22 cellular contexts compared by ENCODE assay signal in genomic region chr5:66151491-66151890, GRCh38. TPM values are rescaled to one million over a fixed set of nuclear protein-coding genes. Genes with fewer than 3 reads are reported as not detected.
DNase-seq lines count a peak whose midpoint lies in the region; ATAC-seq and TF ChIP-seq lines count a peak whose summit lies in the region.
"Had no signal": no experiment of that assay in that cellular context is flagged by ENCODE, and none has a peak within 500 bp of the region (broad histone marks: within the 10 kb centered on the region; RNA-seq: fewer than 3 reads in every experiment).

No MANE protein-coding gene starts in this region.

- no peaks in the 10 kb centered on the region for H3K23me2 ChIP-seq in H9 (ENCODE audit: insufficient read length, low read depth, low read length, poor library complexity, severe bottlenecking)

- no peak overlapping the region for H2AK5ac ChIP-seq in H9 (ENCODE audit: insufficient read length, low read length)

- no peak overlapping the region for H2BK12ac ChIP-seq in H9 (ENCODE audit: insufficient read length, low read depth, low read length)

- H3K27ac Mint-ChIP-seq in activated T-cell treated with anti-CD3 and anti-CD28 coated beads, Interleukin-2, amount 50 U/mL, for 72 hours, result peak overlapping the region; percentile 74
- H3K27ac Mint-ChIP-seq in H9 (peak overlapping the region; percentile 5 to 70 (median 14); a peak in 3 of 7 replicates), nephron progenitor cell (no peak overlapping the region)
- H3K27ac Mint-ChIP-seq in activated CD8-positive, alpha-beta T cell treated with anti-CD3 and anti-CD28 coated beads, Interleukin-2, amount 10 ng/mL, durations not matched to agents 7 days and 5 days, result no peak overlapping the region
- H3K27ac Mint-ChIP-seq: CD4-positive, alpha-beta T cell had no signal

- H2BK120ac ChIP-seq in H9 (ENCODE audit: low read depth, low read length, poor library complexity, severe bottlenecking), result no peak overlapping the region

- no peak overlapping the region for H3K4ac ChIP-seq in H9 (ENCODE audit: low read depth, low read length)

- H3K36me3 ChIP-seq in adrenal gland (replicated peaks in 1 of 2), result no peaks in the 10 kb centered on the region

- TF ChIP-seq CTCF in H9 (conservative IDR thresholded peaks at IDR 0.05), result no peak
- no peak for TF ChIP-seq CTCF in adrenal gland (IDR thresholded peaks at IDR 0.05)
- no peak for TF ChIP-seq CTCF in nephron progenitor cell (IDR thresholded peaks at IDR 0.05)

- no peaks in the 10 kb centered on the region for H3K4me1 ChIP-seq in H9 (ENCODE audit: insufficient read depth, low read length)
- peaks cover 4 to 43% of the 10 kb centered on the region in 2 donors for H3K4me1 ChIP-seq in adrenal gland (replicated peaks in 1 of 2)

- POLR2A ChIA-PET in activated CD8-positive, alpha-beta T cell treated with anti-CD3 and anti-CD28 coated beads, Interleukin-2, amount 10 ng/mL, durations not matched to agents 7 days and 5 days (lab: Charles Lee), result interaction anchor here (1.2 kb wide), 1 partner anchor 13 kb away, joined by 3 read pairs; no protein-coding TSS in a partner anchor

- no peak overlapping the region for H3K23ac ChIP-seq in H9 (ENCODE audit: insufficient read length, low read depth, low read length)

- H4K20me1 ChIP-seq in H9 (ENCODE audit: control insufficient read depth, insufficient read depth, insufficient read length), result no peaks in the 10 kb centered on the region

- H3K79me1 ChIP-seq in H9 (ENCODE audit: insufficient read depth, low read depth, low read length, poor library complexity, severe bottlenecking), result no peaks in the 10 kb centered on the region

- no peak overlapping the region for H2BK15ac ChIP-seq in H9 (ENCODE audit: low read depth, low read length)

- no peak for DNase-seq in activated T-cell treated with anti-CD3 and anti-CD28 coated beads, Interleukin-2, amount 50 U/mL, for 72 hours
- DNase-seq in activated T-cell treated with anti-CD3 and anti-CD28 coated beads, Interleukin-2, amount 50 U/mL, for 48 hours, result no peak
- DNase-seq in H9 (no peak), adrenal gland (no peak), nephron progenitor cell (no peak)
- no peak for DNase-seq in activated CD8-positive, alpha-beta T cell treated with anti-CD3 and anti-CD28 coated beads, Interleukin-2, amount 10 ng/mL, durations not matched to agents 7 days and 5 days
- DNase-seq in activated CD4-positive, CD25-positive, alpha-beta regulatory T cell treated with anti-CD3 and anti-CD28 coated beads, Interleukin-2, amount 50 U/mL, for 72 hours, result no peak
- DNase-seq: ACHN; Calu3; CD4-positive, alpha-beta T cell; DMS79; GDM1; GOT3; Kasumi-1; NCI-H1417; NCI-H1930; NCI-H2171; NCI-H446 treated with DMSO at 0.1 percent for 48 hours; NCI-H748 treated with DMSO at 0.1 percent for 48 hours; PC-3 had no signal

- H3K14ac ChIP-seq in H9 (ENCODE audit: insufficient read depth, low read length), result no peak overlapping the region

- peaks cover 55% of the 10 kb centered on the region for H3K4me1 Mint-ChIP-seq in activated T-cell treated with anti-CD3 and anti-CD28 coated beads, Interleukin-2, amount 50 U/mL, for 72 hours (ENCODE audit: low read depth)
- H3K4me1 Mint-ChIP-seq in H9, result peaks cover 5 to 24% of the 10 kb centered on the region in 2 experiments; a peak in 3 of 4 replicates
- peaks cover 35% of the 10 kb centered on the region for H3K4me1 Mint-ChIP-seq in activated CD8-positive, alpha-beta T cell treated with anti-CD3 and anti-CD28 coated beads, Interleukin-2, amount 10 ng/mL, durations not matched to agents 7 days and 5 days (ENCODE audit: low read depth)
- H3K4me1 Mint-ChIP-seq in nephron progenitor cell, result peaks cover 16% of the 10 kb centered on the region

- H3K9me3 ChIP-seq in H9 (ENCODE audit: control insufficient read depth, low read depth, low read length), result no peaks in the 10 kb centered on the region
- no peaks in the 10 kb centered on the region for H3K9me3 ChIP-seq in adrenal gland (replicated peaks in 1 of 3)

- peak; percentile 38 to 58 for ATAC-seq in activated T-cell treated with anti-CD3 and anti-CD28 coated beads, Interleukin-2, amount 50 U/mL, for 72 hours (replicated peaks in 1 of 2)
- ATAC-seq in activated CD8-positive, alpha-beta T cell treated with anti-CD3 and anti-CD28 coated beads, Interleukin-2, amount 10 ng/mL, durations not matched to agents 7 days and 5 days, result peak; percentile 30
- ATAC-seq in esophagus mucosa, result peak; percentile 10
- ATAC-seq: PC-3, Right ventricle myocardium inferior had no signal

- H3K27ac ChIP-seq in H9 (ENCODE audit: insufficient read length, low read depth, low read length) (no peak overlapping the region), adrenal gland (no peak overlapping the region)

- TF ChIP-seq POLR2A in adrenal gland (IDR thresholded peaks at IDR 0.05), result no peak

- no peak overlapping the region for H3K56ac ChIP-seq in H9 (ENCODE audit: insufficient read length, low read depth, low read length)

- intact Hi-C loops in adrenal gland (cut with DNase I), result no loop called here

- H3K27me3 ChIP-seq in H9 (ENCODE audit: insufficient read depth, low read length), result no peaks in the 10 kb centered on the region
- no peaks in the 10 kb centered on the region for H3K27me3 ChIP-seq in adrenal gland

- no peak overlapping the region for H4K91ac ChIP-seq in H9 (ENCODE audit: insufficient read length, low read depth, low read length)

- CTCF ChIA-PET in activated CD8-positive, alpha-beta T cell treated with anti-CD3 and anti-CD28 coated beads, Interleukin-2, amount 10 ng/mL, durations not matched to agents 7 days and 5 days (lab: Charles Lee), result interaction anchor here (0.5 kb wide), 1 partner anchor 13 kb away, joined by 3 read pairs; no protein-coding TSS in a partner anchor

- no peaks in the 10 kb centered on the region for H3K27me3 Mint-ChIP-seq in activated T-cell treated with anti-CD3 and anti-CD28 coated beads, Interleukin-2, amount 50 U/mL, for 72 hours (ENCODE audit: low read depth)
- no peaks in the 10 kb centered on the region for H3K27me3 Mint-ChIP-seq in H9 (ENCODE audit: low read depth)
- H3K27me3 Mint-ChIP-seq in activated CD8-positive, alpha-beta T cell treated with anti-CD3 and anti-CD28 coated beads, Interleukin-2, amount 10 ng/mL, durations not matched to agents 7 days and 5 days (ENCODE audit: low read depth), result no peaks in the 10 kb centered on the region
- H3K27me3 Mint-ChIP-seq in nephron progenitor cell (ENCODE audit: low read depth, poor library complexity), result no peaks in the 10 kb centered on the region
- H3K27me3 Mint-ChIP-seq: CD4-positive, alpha-beta T cell had no signal

- peak overlapping the region; percentile 40 to 73 for H3K4me3 Mint-ChIP-seq in activated T-cell treated with anti-CD3 and anti-CD28 coated beads, Interleukin-2, amount 50 U/mL, for 72 hours
- H3K4me3 Mint-ChIP-seq in H9 (no peak overlapping the region; a peak in 1 of 5 replicates), nephron progenitor cell (no peak overlapping the region)
- no peak overlapping the region for H3K4me3 Mint-ChIP-seq in activated CD8-positive, alpha-beta T cell treated with anti-CD3 and anti-CD28 coated beads, Interleukin-2, amount 10 ng/mL, durations not matched to agents 7 days and 5 days
- H3K4me3 Mint-ChIP-seq: CD4-positive, alpha-beta T cell had no signal

- WGBS in H9 (ENCODE audit: extremely low coverage, insufficient read length, low lambda C conversion rate), result no CpG with 5 or more reads among the region's 1 CpG
- WGBS in adrenal gland, 4 donors, result 86 to 100% (median 96%) methylated on average over 1 of the region's 1 CpG

- H3K4me3 ChIP-seq in adrenal gland, result no peak overlapping the region

- H3K18ac ChIP-seq in H9 (ENCODE audit: insufficient read length, low read depth, low read length), result no peak overlapping the region

- H4K8ac ChIP-seq in H9 (replicated peaks; ENCODE audit: insufficient read length, low read depth, low read length), result no peak overlapping the region

- peaks cover 21% of the 10 kb centered on the region; the same call in 1 of the 2 replicates for H3K79me2 ChIP-seq in H9 (ENCODE audit: insufficient read depth, low read length)

- H3K9ac ChIP-seq in H9 (ENCODE audit: extremely low read depth, insufficient read length, low read length), result no peak overlapping the region

- H4K5ac ChIP-seq in H9 (ENCODE audit: insufficient read length, low read depth, low read length), result no peak overlapping the region

- peaks cover 0 to 4% of the 10 kb centered on the region in 2 donors for H3K36me3 Mint-ChIP-seq in activated T-cell treated with anti-CD3 and anti-CD28 coated beads, Interleukin-2, amount 50 U/mL, for 72 hours (ENCODE audit: insufficient read depth in 2 of 2)
- H3K36me3 Mint-ChIP-seq in H9 (ENCODE audit: insufficient read depth in 1 of 3, low read depth in 3 of 3), result peaks cover 0 to 19% (median 14%) of the 10 kb centered on the region in 3 experiments; a peak in 6 of 7 replicates
- peaks cover 39% of the 10 kb centered on the region for H3K36me3 Mint-ChIP-seq in activated CD8-positive, alpha-beta T cell treated with anti-CD3 and anti-CD28 coated beads, Interleukin-2, amount 10 ng/mL, durations not matched to agents 7 days and 5 days (ENCODE audit: low read depth)
- peaks cover 78% of the 10 kb centered on the region for H3K36me3 Mint-ChIP-seq in nephron progenitor cell (ENCODE audit: low read depth)

- no peak overlapping the region for H3T11ph ChIP-seq in H9 (ENCODE audit: low read length)

- H3K9me3 Mint-ChIP-seq in activated T-cell treated with anti-CD3 and anti-CD28 coated beads, Interleukin-2, amount 50 U/mL, for 72 hours, result no peaks in the 10 kb centered on the region
- H3K9me3 Mint-ChIP-seq in H9, result no peaks in the 10 kb centered on the region; a peak in 1 of 5 replicates
- no peaks in the 10 kb centered on the region for H3K9me3 Mint-ChIP-seq in activated CD8-positive, alpha-beta T cell treated with anti-CD3 and anti-CD28 coated beads, Interleukin-2, amount 10 ng/mL, durations not matched to agents 7 days and 5 days (ENCODE audit: insufficient read depth)
- peaks cover 27% of the 10 kb centered on the region for H3K9me3 Mint-ChIP-seq in nephron progenitor cell
- H3K9me3 Mint-ChIP-seq: CD4-positive, alpha-beta T cell had no signal

- no peak overlapping the region for H2BK5ac ChIP-seq in H9 (ENCODE audit: insufficient read length, low read length)

- no peak overlapping the region for H2BK20ac ChIP-seq in H9 (ENCODE audit: low read depth, low read length, poor library complexity, severe bottlenecking)

- no peak overlapping the region for H2AFZ ChIP-seq in H9 (ENCODE audit: low read length)

- no peak overlapping the region for H3K4me2 ChIP-seq in H9 (ENCODE audit: insufficient read depth, insufficient read length, low read length)

RNA-seq across cellular contexts. Expression of gene SREK1, which starts 7.4 kb away (rescaled TPM):
- total RNA-seq in activated T-cell treated with anti-CD3 and anti-CD28 coated beads, Interleukin-2, amount 50 U/mL, for 72 hours, result 10 to 100 TPM; 63.1 to 76.7 TPM
- total RNA-seq in H9 (2021) (52.2 and 59.6 TPM in 2 replicates), esophagus mucosa (30.8 TPM), adrenal gland (10 to 100 TPM; 14.3 to 97.8 (median 48.6) TPM)
- total RNA-seq in activated CD8-positive, alpha-beta T cell treated with anti-CD3 and anti-CD28 coated beads, Interleukin-2, amount 10 ng/mL, durations not matched to agents 7 days and 5 days, result 10 to 100 TPM; 62.3 TPM
- polyA plus RNA-seq in adrenal gland, result 10 to 100 TPM; 56.0 to 72.6 (median 57.0) TPM

Comparison
In these comparisons a context has a peak if more than half of its experiments do, and no peak if none do; other contexts are left out.
1. H3K27ac Mint-ChIP-seq: peak in activated T-cell treated with anti-CD3 and anti-CD28 coated beads, Interleukin-2, amount 50 U/mL, for 72 hours (single experiment) and H9 (3 of 3); none in activated CD8-positive, alpha-beta T cell treated with anti-CD3 and anti-CD28 coated beads, Interleukin-2, amount 10 ng/mL, durations not matched to agents 7 days and 5 days (single experiment) and nephron progenitor cell (single experiment).
2. H3K4me3 Mint-ChIP-seq: peak in activated T-cell treated with anti-CD3 and anti-CD28 coated beads, Interleukin-2, amount 50 U/mL, for 72 hours (2 of 2); none in H9 (0 of 2), activated CD8-positive, alpha-beta T cell treated with anti-CD3 and anti-CD28 coated beads, Interleukin-2, amount 10 ng/mL, durations not matched to agents 7 days and 5 days (single experiment) and nephron progenitor cell (single experiment).
3. Peak in every context shown above with its lines, with median percentiles within 50 percentile points of each other: ATAC-seq.